Comparison of ENCODE assay signal across 1 cellular context in genomic region chr1:156445789-156446263, GRCh38.
TF ChIP-seq lines count a peak whose summit lies in the region.

No MANE protein-coding gene starts in this region.

TF ChIP-seq in K562, 482 proteins besides CTCF, POLR2A, EP300 and RAD21 (continued from another document and continues in another):
- TF ChIP-seq RREB1 (CRISPR knock-in tag; IDR thresholded peaks at IDR 0.05) (no peak), GABPB1 (CRISPR knock-in tag; IDR thresholded peaks at IDR 0.05) (peak; percentile 50), KLF16 (IDR thresholded peaks at IDR 0.05) (peak; percentile 59), GABPA (tag; conservative IDR thresholded peaks at IDR 0.05; ENCODE audit: low read depth) (0 out of 2 replicates have a peak, but pooled peaks have one; percentile 22), CC2D1A (IDR thresholded peaks at IDR 0.05) (peak; percentile 68; the same call in 1 of the 2 replicates), ZNF431 (CRISPR knock-in tag; IDR thresholded peaks at IDR 0.05) (no peak), ESRRA (IDR thresholded peaks at IDR 0.05; ENCODE audit: borderline replicate concordance, low read depth) (0 out of 2 replicates have a peak, but pooled peaks have one; percentile 44), ZNF407 (IDR thresholded peaks at IDR 0.05; ENCODE audit: low read depth) (no peak), HNRNPK (IDR thresholded peaks at IDR 0.05; ENCODE audit: low read depth, low read length, poor library complexity, severe bottlenecking) (no peak), ZNF79 (CRISPR knock-in tag; IDR thresholded peaks at IDR 0.05; ENCODE audit: low read depth) (no peak), ZNF24 (IDR thresholded peaks at IDR 0.05) (peak; percentile 87), RCOR1 (IDR thresholded peaks at IDR 0.05; ENCODE audit: borderline replicate concordance in 1 of 2, low read depth in 2 of 2, low read length in 2 of 2) (peak in 1 of 2 experiments; percentile 28; a peak in 1 of 4 replicates), HDGF (IDR thresholded peaks at IDR 0.05) (no peak), TEAD2 (tag; IDR thresholded peaks at IDR 0.05) (no peak), STAG1 (CRISPR knock-in tag; IDR thresholded peaks at IDR 0.05; ENCODE audit: borderline replicate concordance) (peak; percentile 97), ELF1 (tag; IDR thresholded peaks at IDR 0.05) (peak; percentile 88), NRF1 (conservative IDR thresholded peaks at IDR 0.05 in 1 of 2, IDR thresholded peaks at IDR 0.05 in 1 of 2) (no peak), KLF13 (tag; IDR thresholded peaks at IDR 0.05; ENCODE audit: borderline replicate concordance, low read depth) (no peak), CTBP1 (IDR thresholded peaks at IDR 0.05; ENCODE audit: borderline replicate concordance) (0 out of 2 replicates have a peak, but pooled peaks have one; percentile 11), DEAF1 (CRISPR knock-in tag; IDR thresholded peaks at IDR 0.05) (peak; percentile 94), ZNF165 (CRISPR knock-in tag; IDR thresholded peaks at IDR 0.05; ENCODE audit: borderline replicate concordance) (no peak), AFF4 (CRISPR knock-in tag; IDR thresholded peaks at IDR 0.05) (no peak), ARID2 (IDR thresholded peaks at IDR 0.05) (peak; percentile 90), CREM (IDR thresholded peaks at IDR 0.05; ENCODE audit: low read depth) (peak; percentile 23; the same call in 1 of the 2 replicates), MTF1 (CRISPR knock-in tag; IDR thresholded peaks at IDR 0.05; ENCODE audit: borderline replicate concordance) (no peak), SMC3 (conservative IDR thresholded peaks at IDR 0.05; ENCODE audit: insufficient read depth, low read depth, low read length) (peak; percentile 99), PHB (CRISPR knock-in tag; IDR thresholded peaks at IDR 0.05) (no peak), KAT2B (IDR thresholded peaks at IDR 0.05; ENCODE audit: low read depth, low read length) (no peak), TAL1 (IDR thresholded peaks at IDR 0.05) (no peak), RBM22 (IDR thresholded peaks at IDR 0.05; ENCODE audit: low read depth, low read length, poor library complexity, severe bottlenecking) (no peak), RAD51 (IDR thresholded peaks at IDR 0.05; ENCODE audit: borderline replicate concordance, low read depth) (no peak), MAZ (CRISPR knock-in tag; conservative IDR thresholded peaks at IDR 0.05 in 1 of 2, IDR thresholded peaks at IDR 0.05 in 1 of 2) (peak in 1 of 2 experiments; percentile 55; a peak in 1 of 4 replicates), SAFB2 (IDR thresholded peaks at IDR 0.05; ENCODE audit: borderline replicate concordance, low read depth, low read length, severe bottlenecking) (no peak)
- TF ChIP-seq, protein P1, sequence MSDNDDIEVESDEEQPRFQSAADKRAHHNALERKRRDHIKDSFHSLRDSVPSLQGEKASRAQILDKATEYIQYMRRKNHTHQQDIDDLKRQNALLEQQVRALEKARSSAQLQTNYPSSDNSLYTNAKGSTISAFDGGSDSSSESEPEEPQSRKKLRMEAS (CRISPR knock-in tag; IDR thresholded peaks at IDR 0.05), result peak; percentile 34; the same call in 1 of the 2 replicates
- TF ChIP-seq, protein P2, sequence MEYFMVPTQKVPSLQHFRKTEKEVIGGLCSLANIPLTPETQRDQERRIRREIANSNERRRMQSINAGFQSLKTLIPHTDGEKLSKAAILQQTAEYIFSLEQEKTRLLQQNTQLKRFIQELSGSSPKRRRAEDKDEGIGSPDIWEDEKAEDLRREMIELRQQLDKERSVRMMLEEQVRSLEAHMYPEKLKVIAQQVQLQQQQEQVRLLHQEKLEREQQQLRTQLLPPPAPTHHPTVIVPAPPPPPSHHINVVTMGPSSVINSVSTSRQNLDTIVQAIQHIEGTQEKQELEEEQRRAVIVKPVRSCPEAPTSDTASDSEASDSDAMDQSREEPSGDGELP (CRISPR knock-in tag; IDR thresholded peaks at IDR 0.05; ENCODE audit: borderline replicate concordance), result peak; percentile 52; the same call in 1 of the 2 replicates
- TF ChIP-seq, protein P3, sequence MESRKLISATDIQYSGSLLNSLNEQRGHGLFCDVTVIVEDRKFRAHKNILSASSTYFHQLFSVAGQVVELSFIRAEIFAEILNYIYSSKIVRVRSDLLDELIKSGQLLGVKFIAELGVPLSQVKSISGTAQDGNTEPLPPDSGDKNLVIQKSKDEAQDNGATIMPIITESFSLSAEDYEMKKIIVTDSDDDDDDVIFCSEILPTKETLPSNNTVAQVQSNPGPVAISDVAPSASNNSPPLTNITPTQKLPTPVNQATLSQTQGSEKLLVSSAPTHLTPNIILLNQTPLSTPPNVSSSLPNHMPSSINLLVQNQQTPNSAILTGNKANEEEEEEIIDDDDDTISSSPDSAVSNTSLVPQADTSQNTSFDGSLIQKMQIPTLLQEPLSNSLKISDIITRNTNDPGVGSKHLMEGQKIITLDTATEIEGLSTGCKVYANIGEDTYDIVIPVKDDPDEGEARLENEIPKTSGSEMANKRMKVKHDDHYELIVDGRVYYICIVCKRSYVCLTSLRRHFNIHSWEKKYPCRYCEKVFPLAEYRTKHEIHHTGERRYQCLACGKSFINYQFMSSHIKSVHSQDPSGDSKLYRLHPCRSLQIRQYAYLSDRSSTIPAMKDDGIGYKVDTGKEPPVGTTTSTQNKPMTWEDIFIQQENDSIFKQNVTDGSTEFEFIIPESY (CRISPR knock-in tag; IDR thresholded peaks at IDR 0.05), result peak; percentile 71
